9 cellular contexts compared by ENCODE assay signal in genomic region chr1:8409107-8409506, GRCh38.
DNase-seq lines count a peak whose midpoint lies in the region; ATAC-seq, FAIRE-seq and TF ChIP-seq lines count a peak whose summit lies in the region.
"Had no signal": no experiment of that assay in that cellular context is flagged by ENCODE, and none has a peak within 500 bp of the region (broad histone marks: within the 10 kb centered on the region; RNA-seq: fewer than 3 reads in every experiment).

No MANE protein-coding gene starts in this region.

- intact Hi-C loops in mammary epithelial cell (cut with micrococcal nuclease) = no loop called here

- H3K79me2 ChIP-seq in mammary epithelial cell (ENCODE audit: insufficient read depth, low read length) = peaks cover 75% of the 10 kb centered on the region

- H3K9ac ChIP-seq in mammary epithelial cell (ENCODE audit: insufficient read depth, low read length) (no peak overlapping the region), stomach smooth muscle (ENCODE audit: low read length in 2 of 2) (peak overlapping the region in 1 of 2 donors; percentile 51)

- no peaks in the 10 kb centered on the region for H4K20me1 ChIP-seq in mammary epithelial cell (ENCODE audit: insufficient read depth, low read length)

- H2AFZ ChIP-seq in mammary epithelial cell (ENCODE audit: low read depth, low read length) = peak overlapping the region; percentile 58

- H3K4me2 ChIP-seq in mammary epithelial cell (ENCODE audit: insufficient read depth, low read depth, low read length) = peak overlapping the region; percentile 27

- no peak for ATAC-seq in GM19397 (IDR thresholded peaks at IDR 0.05; ENCODE audit: unreplicated experiment)

- H3K4me1 ChIP-seq in mammary epithelial cell (ENCODE audit: insufficient read depth, low read length) (peaks cover 9% of the 10 kb centered on the region), stomach smooth muscle (ENCODE audit: control insufficient read depth, insufficient read depth, low read length) (peaks cover 56% of the 10 kb centered on the region)

- no TSS peak for BruUV-seq in mammary epithelial cell (replicated peaks; lab: Mats Ljungman, UMichigan)

- H3K27ac ChIP-seq in mammary epithelial cell (ENCODE audit: insufficient read depth, low read depth, low read length) = no peak overlapping the region
- H3K27ac ChIP-seq in stomach smooth muscle (ENCODE audit: low read length) = peak overlapping the region; percentile 86

- peak; percentile 54 for TF ChIP-seq CTCF in mammary epithelial cell (conservative IDR thresholded peaks at IDR 0.05 in 1 of 2, IDR thresholded peaks at IDR 0.05 in 1 of 2; ENCODE audit: extremely low read depth in 1 of 2, insufficient read depth in 1 of 2, low read depth in 1 of 2, low read length in 2 of 2)

- DNase-seq in ELF-1 (ENCODE audit: low read depth, low spot score) = peak; percentile 37
- DNase-seq in NAMALWA (ENCODE audit: low spot score) = peak; percentile 69
- peak; percentile 53 for DNase-seq in mammary epithelial cell
- DNase-seq in kidney glomerular epithelial cell (lab: John Stamatoyannopoulos, UW) = peak; percentile 70
- DNase-seq in NCI-H146 treated with DMSO at 0.1 percent for 48 hours (lab: John Stamatoyannopoulos, UW; ENCODE audit: unreplicated experiment) = no peak
- no peak for DNase-seq in HTR-8/SVneo (ENCODE audit: insufficient read length, low spot score)

- dilution Hi-C loops in mammary epithelial cell (cut with HindIII; ENCODE audit: low sequenced_read_pairs) = loop anchor here (5.0 kb wide), 2 partner anchors 57 to 92 kb away; partner anchors contain the start of gene SLC45A1

- in situ Hi-C loops in mammary epithelial cell (cut with MboI; ENCODE audit: low sequenced_read_pairs in 2 of 2) = no loop called here

- 11% methylated on average over 6 of the region's 6 CpGs for WGBS in mammary epithelial cell (ENCODE audit: low coverage, missing lambda C conversion rate)

- H3K27me3 ChIP-seq in mammary epithelial cell (ENCODE audit: insufficient read depth, low read length) = no peaks in the 10 kb centered on the region
- no peaks in the 10 kb centered on the region for H3K27me3 ChIP-seq in stomach smooth muscle (ENCODE audit: control insufficient read depth in 1 of 2, insufficient read depth in 2 of 2, low read length in 2 of 2)

- CTCF ChIA-PET in mammary epithelial cell (lab: Charles Lee; ENCODE audit: low non-redundant PET) = interaction anchor here (0.5 to 1.3 kb wide), 7 partner anchors 12 to 313 kb away, joined by 3 to 23 read pairs (median 10); no protein-coding TSS in a partner anchor

- no peak for FAIRE-seq in HTR-8/SVneo (lab: Jason Lieb, UNC)
- FAIRE-seq: TTC549 had no signal

- H3K9me3 ChIP-seq in mammary epithelial cell (replicated peaks; ENCODE audit: insufficient read depth, low read length) (no peaks in the 10 kb centered on the region), stomach smooth muscle (ENCODE audit: control insufficient read depth in 2 of 2, low read length in 2 of 2) (no peaks in the 10 kb centered on the region)

- H3K4me3 ChIP-seq in mammary epithelial cell (replicated peaks in 1 of 3; ENCODE audit: insufficient read depth in 1 of 3, low read depth in 2 of 3, low read length in 3 of 3) = no peak overlapping the region
- H3K4me3 ChIP-seq in stomach smooth muscle (ENCODE audit: low read length in 2 of 2) = peak overlapping the region; percentile 37 to 49

- H3K36me3 ChIP-seq in mammary epithelial cell (ENCODE audit: insufficient read depth, low read length) (peaks cover 5% of the 10 kb centered on the region), stomach smooth muscle (ENCODE audit: control insufficient read depth in 2 of 2, insufficient read depth in 2 of 2, low read length in 2 of 2) (peaks cover 0 to 6% of the 10 kb centered on the region in 2 donors)

Comparison
In these comparisons a context has a peak if more than half of its experiments do, and no peak if none do; other contexts are left out.
1. DNase-seq: peak in ELF-1 (single experiment), NAMALWA (single experiment), mammary epithelial cell (single experiment) and kidney glomerular epithelial cell (single experiment); none in NCI-H146 treated with DMSO at 0.1 percent for 48 hours (single experiment) and HTR-8/SVneo (single experiment).
2. H3K4me3 ChIP-seq: peak in stomach smooth muscle (2 of 2); none in mammary epithelial cell (0 of 3).